ENCODE assay signal across 2 cellular contexts in the genomic region with DNA sequence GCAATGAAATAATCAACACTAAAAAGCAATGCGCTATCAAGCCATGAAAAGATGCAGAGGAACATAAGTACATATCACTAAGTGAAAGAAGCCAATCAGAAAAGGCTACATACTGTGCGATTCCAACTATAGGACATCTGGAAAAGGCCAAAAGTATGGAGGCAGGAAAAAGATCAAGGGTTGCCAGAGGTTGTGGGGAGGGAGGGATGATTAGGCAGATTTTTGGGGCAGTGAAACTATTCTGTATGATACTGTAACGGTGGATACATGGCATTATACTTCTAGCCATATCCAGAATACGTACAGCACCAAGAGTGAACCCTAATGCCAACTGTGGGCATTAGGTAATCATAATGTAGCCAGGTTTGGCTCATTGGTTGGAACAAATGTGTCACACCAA.
TF ChIP-seq lines count a peak whose summit lies in the region.

No MANE protein-coding gene starts in this region.

TF ChIP-seq in GM23338, 12 proteins besides CTCF, POLR2A, EP300 and RAD21:
- no peak for TF ChIP-seq ZNF331 (CRISPR knock-in tag; IDR thresholded peaks at IDR 0.05; ENCODE audit: low read depth)
- TF ChIP-seq EZH2 (IDR thresholded peaks at IDR 0.05; ENCODE audit: low read depth, unreplicated experiment): no peak
- TF ChIP-seq EZH2phosphoT487 (IDR thresholded peaks at IDR 0.05; ENCODE audit: unreplicated experiment): no peak
- TF ChIP-seq NANOG (IDR thresholded peaks at IDR 0.05; ENCODE audit: borderline replicate concordance): no peak
- TF ChIP-seq JUNB (IDR thresholded peaks at IDR 0.05; ENCODE audit: unreplicated experiment): no peak
- TF ChIP-seq, protein P1, sequence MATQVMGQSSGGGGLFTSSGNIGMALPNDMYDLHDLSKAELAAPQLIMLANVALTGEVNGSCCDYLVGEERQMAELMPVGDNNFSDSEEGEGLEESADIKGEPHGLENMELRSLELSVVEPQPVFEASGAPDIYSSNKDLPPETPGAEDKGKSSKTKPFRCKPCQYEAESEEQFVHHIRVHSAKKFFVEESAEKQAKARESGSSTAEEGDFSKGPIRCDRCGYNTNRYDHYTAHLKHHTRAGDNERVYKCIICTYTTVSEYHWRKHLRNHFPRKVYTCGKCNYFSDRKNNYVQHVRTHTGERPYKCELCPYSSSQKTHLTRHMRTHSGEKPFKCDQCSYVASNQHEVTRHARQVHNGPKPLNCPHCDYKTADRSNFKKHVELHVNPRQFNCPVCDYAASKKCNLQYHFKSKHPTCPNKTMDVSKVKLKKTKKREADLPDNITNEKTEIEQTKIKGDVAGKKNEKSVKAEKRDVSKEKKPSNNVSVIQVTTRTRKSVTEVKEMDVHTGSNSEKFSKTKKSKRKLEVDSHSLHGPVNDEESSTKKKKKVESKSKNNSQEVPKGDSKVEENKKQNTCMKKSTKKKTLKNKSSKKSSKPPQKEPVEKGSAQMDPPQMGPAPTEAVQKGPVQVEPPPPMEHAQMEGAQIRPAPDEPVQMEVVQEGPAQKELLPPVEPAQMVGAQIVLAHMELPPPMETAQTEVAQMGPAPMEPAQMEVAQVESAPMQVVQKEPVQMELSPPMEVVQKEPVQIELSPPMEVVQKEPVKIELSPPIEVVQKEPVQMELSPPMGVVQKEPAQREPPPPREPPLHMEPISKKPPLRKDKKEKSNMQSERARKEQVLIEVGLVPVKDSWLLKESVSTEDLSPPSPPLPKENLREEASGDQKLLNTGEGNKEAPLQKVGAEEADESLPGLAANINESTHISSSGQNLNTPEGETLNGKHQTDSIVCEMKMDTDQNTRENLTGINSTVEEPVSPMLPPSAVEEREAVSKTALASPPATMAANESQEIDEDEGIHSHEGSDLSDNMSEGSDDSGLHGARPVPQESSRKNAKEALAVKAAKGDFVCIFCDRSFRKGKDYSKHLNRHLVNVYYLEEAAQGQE (IDR thresholded peaks at IDR 0.05; ENCODE audit: unreplicated experiment): no peak
TF ChIP-seq in GM23338: peak in this region for 0.

TF ChIP-seq in K562, 482 proteins besides CTCF, POLR2A, EP300 and RAD21:
- TF ChIP-seq JUN (IDR thresholded peaks at IDR 0.05; ENCODE audit: borderline replicate concordance, low read depth, low read length): no peak
- TF ChIP-seq JUN (CRISPR knock-in tag; IDR thresholded peaks at IDR 0.05; ENCODE audit: borderline replicate concordance): no peak
- peak; percentile 57 for TF ChIP-seq MAFG (tag; conservative IDR thresholded peaks at IDR 0.05)
- TF ChIP-seq GABPB1 (CRISPR knock-in tag; IDR thresholded peaks at IDR 0.05): no peak
- TF ChIP-seq C11orf30 (IDR thresholded peaks at IDR 0.05; ENCODE audit: low read depth): peak; percentile 40; the same call in 1 of the 2 replicates
- peak; percentile 52 for TF ChIP-seq ZNF316 (IDR thresholded peaks at IDR 0.05)
- peak; percentile 56; the same call in 1 of the 2 replicates for TF ChIP-seq NFE2 (IDR thresholded peaks at IDR 0.05; ENCODE audit: low read depth)
- no peak for TF ChIP-seq SMARCC2 (IDR thresholded peaks at IDR 0.05; ENCODE audit: low read depth)
- TF ChIP-seq, protein P2, sequence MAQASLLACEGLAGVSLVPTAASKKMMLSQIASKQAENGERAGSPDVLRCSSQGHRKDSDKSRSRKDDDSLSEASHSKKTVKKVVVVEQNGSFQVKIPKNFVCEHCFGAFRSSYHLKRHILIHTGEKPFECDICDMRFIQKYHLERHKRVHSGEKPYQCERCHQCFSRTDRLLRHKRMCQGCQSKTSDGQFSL (CRISPR knock-in tag; IDR thresholded peaks at IDR 0.05): no peak
- TF ChIP-seq, protein P2 (tag; IDR thresholded peaks at IDR 0.05): no peak
